8 cellular contexts compared by ENCODE assay signal in genomic region chr3:119352235-119352634, GRCh38. TPM values are rescaled to one million over a fixed set of nuclear protein-coding genes. Genes with fewer than 3 reads are reported as not detected.
DNase-seq lines count a peak whose midpoint lies in the region; ATAC-seq and TF ChIP-seq lines count a peak whose summit lies in the region.

No MANE protein-coding gene starts in this region.

- H3K4me3 Mint-ChIP-seq in activated T-helper 17 cell treated with anti-CD3 and anti-CD28 coated beads, Interleukin-2, amount 50 U/mL, for 72 hours = peak overlapping the region; percentile 37
- H3K4me3 Mint-ChIP-seq in naive thymus-derived CD8-positive, alpha-beta T cell = peak overlapping the region in 7 of 10 donors; percentile 0 to 65 (median 17)

- H3K4me1 Mint-ChIP-seq in activated T-helper 17 cell treated with anti-CD3 and anti-CD28 coated beads, Interleukin-2, amount 50 U/mL, for 72 hours = peaks cover 31% of the 10 kb centered on the region
- peaks cover 16 to 37% (median 20%) of the 10 kb centered on the region in 4 donors for H3K4me1 Mint-ChIP-seq in naive thymus-derived CD8-positive, alpha-beta T cell

- no peak overlapping the region for H2AFZ ChIP-seq in Karpas-422 (ENCODE audit: low read length)

- no peak for TF ChIP-seq POLR2A in testis (IDR thresholded peaks at IDR 0.05)

- H3K9me3 Mint-ChIP-seq in activated T-helper 17 cell treated with anti-CD3 and anti-CD28 coated beads, Interleukin-2, amount 50 U/mL, for 72 hours = no peaks in the 10 kb centered on the region
- no peaks in the 10 kb centered on the region for H3K9me3 Mint-ChIP-seq in naive thymus-derived CD8-positive, alpha-beta T cell

- whole genome bisulfite sequencing in testis, 2 donors = 84 to 88% methylated on average over 4 of the region's 4 CpGs

- TF ChIP-seq CTCF in testis (IDR thresholded peaks at IDR 0.05) = no peak

- H3K36me3 ChIP-seq in Karpas-422 (ENCODE audit: insufficient read depth, low read length) (no peaks in the 10 kb centered on the region), testis (ENCODE audit: low read depth, missing control alignments) (no peaks in the 10 kb centered on the region)

- intact Hi-C loops in testis (cut with DNase I; ENCODE audit: low total_unique reads) = loop anchor here (5.0 kb wide), 1 partner anchor 75 kb away; no protein-coding TSS in a partner anchor

- DNase-seq in Daoy (ENCODE audit: low read depth) (peak; percentile 14), Karpas-422 (peak; percentile 52), testis (no peak), RKO (ENCODE audit: low spot score) (no peak), HT-29 (ENCODE audit: low spot score) (no peak)
- DNase-seq in naive thymus-derived CD8-positive, alpha-beta T cell = peak in 9 of 10 donors; percentile 5 to 72 (median 22)

- H3K27ac ChIP-seq in Karpas-422 (ENCODE audit: low read length) (no peak overlapping the region), testis (no peak overlapping the region)

- H3K79me2 ChIP-seq in Karpas-422 (ENCODE audit: low read length) = no peaks in the 10 kb centered on the region

- no peak overlapping the region for H3K9ac ChIP-seq in Karpas-422 (ENCODE audit: low read length)

- H3K4me1 ChIP-seq in Karpas-422 (ENCODE audit: low read length) = peaks cover 14% of the 10 kb centered on the region; the same call in 1 of the 2 replicates
- H3K4me1 ChIP-seq in testis = peaks cover 12% of the 10 kb centered on the region

- H3K27me3 ChIP-seq in Karpas-422 (ENCODE audit: low read length) (no peaks in the 10 kb centered on the region), testis (no peaks in the 10 kb centered on the region)

- POLR2A ChIA-PET in naive thymus-derived CD8-positive, alpha-beta T cell (lab: Charles Lee) = interaction anchor here (0.7 to 2.3 kb wide), 3 partner anchors 29 to 112 kb away, joined by 3 to 7 read pairs (median 3); partner anchors contain the start of genes ARHGAP31 and B4GALT4

- H3K9me2 ChIP-seq in Karpas-422 (replicated peaks; ENCODE audit: insufficient read depth, low read length) = no peaks in the 10 kb centered on the region

- no peaks in the 10 kb centered on the region for H3K36me3 Mint-ChIP-seq in activated T-helper 17 cell treated with anti-CD3 and anti-CD28 coated beads, Interleukin-2, amount 50 U/mL, for 72 hours (ENCODE audit: low read depth)
- H3K36me3 Mint-ChIP-seq in naive thymus-derived CD8-positive, alpha-beta T cell = no peaks in the 10 kb centered on the region

- H3K9me3 ChIP-seq in Karpas-422 (ENCODE audit: low read length) = no peaks in the 10 kb centered on the region
- no peaks in the 10 kb centered on the region for H3K9me3 ChIP-seq in testis

- H3K27me3 Mint-ChIP-seq in activated T-helper 17 cell treated with anti-CD3 and anti-CD28 coated beads, Interleukin-2, amount 50 U/mL, for 72 hours = no peaks in the 10 kb centered on the region
- H3K27me3 Mint-ChIP-seq in naive thymus-derived CD8-positive, alpha-beta T cell = peaks cover 0 to 4% (median 0%) of the 10 kb centered on the region in 5 donors

- ATAC-seq in GM21528 (IDR thresholded peaks at IDR 0.05; ENCODE audit: low FRiP score, unreplicated experiment) = peak; percentile 98
- peak; percentile 97 for ATAC-seq in activated T-helper 17 cell treated with anti-CD3 and anti-CD28 coated beads, Interleukin-2, amount 50 U/mL, for 72 hours (replicated peaks)
- peak; percentile 72 to 92 for ATAC-seq in naive thymus-derived CD8-positive, alpha-beta T cell

- H3K4me3 ChIP-seq in Karpas-422 (ENCODE audit: low read length) (no peak overlapping the region), testis (no peak overlapping the region)

- H3K4me2 ChIP-seq in Karpas-422 (ENCODE audit: low read depth, low read length, poor library complexity, severe bottlenecking) = no peak overlapping the region

- no peaks in the 10 kb centered on the region for H4K20me1 ChIP-seq in Karpas-422 (ENCODE audit: insufficient read depth, low read depth, low read length)

- peak overlapping the region; percentile 67 for H3K27ac Mint-ChIP-seq in activated T-helper 17 cell treated with anti-CD3 and anti-CD28 coated beads, Interleukin-2, amount 50 U/mL, for 72 hours
- H3K27ac Mint-ChIP-seq in naive thymus-derived CD8-positive, alpha-beta T cell = peak overlapping the region; percentile 5 to 78 (median 24)

RNA-seq across cellular contexts. Expression of gene ARHGAP31, which starts 58.1 kb away (rescaled TPM):
- 14.3 and 14.6 TPM in 2 replicates for total RNA-seq in Daoy (2014; rRNA removed; shearing (Covaris generic))
- total RNA-seq in Karpas-422 (2014; rRNA removed; shearing (Covaris generic); ENCODE audit: low replicate concordance) = 1.2 TPM in 1 of 2 replicates, not detected in the other
- 10 to 100 TPM; 11.6 to 14.0 TPM for total RNA-seq in activated T-helper 17 cell treated with anti-CD3 and anti-CD28 coated beads, Interleukin-2, amount 50 U/mL, for 72 hours
- total RNA-seq in naive thymus-derived CD8-positive, alpha-beta T cell = 1 to 10 TPM; 1.1 to 1.8 TPM
- polyA plus RNA-seq in naive thymus-derived CD8-positive, alpha-beta T cell = 1 to 10 TPM in 2 of 3 donors, under 1 TPM in 1; 0.32 to 2.3 (median 1.6) TPM
- 1 to 10 TPM; 5.2 to 5.6 TPM for total RNA-seq in testis
- 6.2 TPM for polyA plus RNA-seq in testis (ENCODE audit: insufficient read depth, low read depth, low replicate concordance)
- 0.03 TPM in 2 replicates for total RNA-seq in HT-29 (2014; rRNA removed; shearing (Covaris generic))

Comparison
In these comparisons a context has a peak if more than half of its experiments do, and no peak if none do; other contexts are left out.
1. DNase-seq: peak in Daoy (single experiment), Karpas-422 (single experiment) and naive thymus-derived CD8-positive, alpha-beta T cell (9 of 10); none in testis (single experiment), RKO (single experiment) and HT-29 (single experiment).
2. Peak in every context shown above with its lines, with median percentiles within 50 percentile points of each other: ATAC-seq.